18 cellular contexts compared by ENCODE assay signal in genomic region chr10:47334627-47335026, GRCh38. TPM values are rescaled to one million over a fixed set of nuclear protein-coding genes. Genes with fewer than 3 reads are reported as not detected.
DNase-seq lines count a peak whose midpoint lies in the region; ATAC-seq, FAIRE-seq and TF ChIP-seq lines count a peak whose summit lies in the region.
"Had no signal": no experiment of that assay in that cellular context is flagged by ENCODE, and none has a peak within 500 bp of the region (broad histone marks: within the 10 kb centered on the region; RNA-seq: fewer than 3 reads in every experiment).

No MANE protein-coding gene starts in this region.

- TF ChIP-seq CTCF in kidney (IDR thresholded peaks at IDR 0.05; ENCODE audit: borderline replicate concordance, extremely low read depth, insufficient read depth) (no peak), sigmoid colon (IDR thresholded peaks at IDR 0.05) (no peak)

- no peak for FAIRE-seq in kidney (lab: Jason Lieb, UNC)
- FAIRE-seq: GM12891 had no signal

- H3K4me1 Mint-ChIP-seq in stimulated activated effector memory CD8-positive, alpha-beta T cell treated with anti-CD3 and anti-CD28 coated beads, Interleukin-12 subunit alpha, Interleukin-12 subunit beta, amount 100 ng/mL, for 72 hours, result no peaks in the 10 kb centered on the region
- H3K4me1 Mint-ChIP-seq: CD8-positive, alpha-beta memory T cell; IgD-negative memory B cell had no signal

- TF ChIP-seq POLR2A in sigmoid colon (IDR thresholded peaks at IDR 0.05), result no peak

- H3K4me1 ChIP-seq in kidney (ENCODE audit: control insufficient read depth in 1 of 2, insufficient read depth in 1 of 2, low read depth in 1 of 2, low read length in 2 of 2), result peaks cover 0 to 4% of the 10 kb centered on the region in 2 donors
- H3K4me1 ChIP-seq in sigmoid colon, result peaks cover 0 to 6% (median 2%) of the 10 kb centered on the region in 4 donors
- H3K4me1 ChIP-seq: BLaER1 had no signal

- intact Hi-C loops in kidney (cut with DNase I), result no loop called here
- intact Hi-C loops in sigmoid colon (cut with DNase I), result no loop called here

- no peaks in the 10 kb centered on the region for H3K36me3 Mint-ChIP-seq in stimulated activated effector memory CD8-positive, alpha-beta T cell treated with anti-CD3 and anti-CD28 coated beads, Interleukin-12 subunit alpha, Interleukin-12 subunit beta, amount 100 ng/mL, for 72 hours
- H3K36me3 Mint-ChIP-seq: CD8-positive, alpha-beta memory T cell; IgD-negative memory B cell had no signal

- H3K27ac ChIP-seq in kidney (ENCODE audit: low read depth in 2 of 2, low read length in 2 of 2) (no peak overlapping the region), sigmoid colon (no peak overlapping the region)
- H3K27ac ChIP-seq: BLaER1, GM23248 had no signal

- no peak for ATAC-seq in stimulated activated effector memory CD8-positive, alpha-beta T cell treated with anti-CD3 and anti-CD28 coated beads, Interleukin-12 subunit alpha, Interleukin-12 subunit beta, amount 100 ng/mL, for 72 hours
- ATAC-seq in HG02763 (IDR thresholded peaks at IDR 0.05; ENCODE audit: unreplicated experiment), result no peak

- no peak overlapping the region for H3K9ac ChIP-seq in kidney (ENCODE audit: low read length in 2 of 2)
- H3K9ac ChIP-seq: BLaER1, GM23248 had no signal

- H3K36me3 ChIP-seq in kidney (ENCODE audit: control insufficient read depth in 1 of 2, insufficient read depth in 2 of 2, low read length in 2 of 2) (no peaks in the 10 kb centered on the region), sigmoid colon (no peaks in the 10 kb centered on the region)
- H3K36me3 ChIP-seq: BLaER1 had no signal

- H3K9me3 Mint-ChIP-seq in stimulated activated effector memory CD8-positive, alpha-beta T cell treated with anti-CD3 and anti-CD28 coated beads, Interleukin-12 subunit alpha, Interleukin-12 subunit beta, amount 100 ng/mL, for 72 hours, result no peaks in the 10 kb centered on the region
- H3K9me3 Mint-ChIP-seq: CD8-positive, alpha-beta memory T cell; IgD-negative memory B cell had no signal

- no peak overlapping the region for H3K4me3 Mint-ChIP-seq in stimulated activated effector memory CD8-positive, alpha-beta T cell treated with anti-CD3 and anti-CD28 coated beads, Interleukin-12 subunit alpha, Interleukin-12 subunit beta, amount 100 ng/mL, for 72 hours
- H3K4me3 Mint-ChIP-seq: CD8-positive, alpha-beta memory T cell; IgD-negative memory B cell had no signal

- TF ChIP-seq EP300 in sigmoid colon (IDR thresholded peaks at IDR 0.05), result no peak

- H3K4me3 ChIP-seq in kidney (ENCODE audit: low read length in 2 of 2) (no peak overlapping the region), sigmoid colon (no peak overlapping the region)
- H3K4me3 ChIP-seq: BLaER1, GM23248 had no signal

- H3K27me3 ChIP-seq in sigmoid colon, result no peaks in the 10 kb centered on the region
- H3K27me3 ChIP-seq: BLaER1 had no signal

- no peak overlapping the region for H3K27ac Mint-ChIP-seq in stimulated activated effector memory CD8-positive, alpha-beta T cell treated with anti-CD3 and anti-CD28 coated beads, Interleukin-12 subunit alpha, Interleukin-12 subunit beta, amount 100 ng/mL, for 72 hours
- H3K27ac Mint-ChIP-seq: IgD-negative memory B cell had no signal

- WGBS in sigmoid colon, 2 donors, result 85 to 88% methylated on average over 4 of the region's 4 CpGs

- peak; percentile 19 for DNase-seq in activated effector memory CD4-positive, alpha-beta T cell treated with anti-CD3 and anti-CD28 coated beads, Interleukin-2, amount 50 U/mL, for 16 hours
- no peak for DNase-seq in activated effector memory CD4-positive, alpha-beta T cell treated with Interleukin-2 at 50 U/mL for 16 hours
- DNase-seq in kidney, result peak; percentile 15
- DNase-seq in sigmoid colon, result peak; percentile 20
- no peak for DNase-seq in GDM1 (lab: John Stamatoyannopoulos, UW)
- no peak for DNase-seq in stimulated activated effector memory CD8-positive, alpha-beta T cell treated with anti-CD3 and anti-CD28 coated beads, Interleukin-12 subunit alpha, Interleukin-12 subunit beta, amount 100 ng/mL, for 72 hours (ENCODE audit: low spot score in 2 of 2)
- DNase-seq: 8988T; AML-193; CD8-positive, alpha-beta memory T cell; DMS79; GM23248; H7 had no signal

- no peaks in the 10 kb centered on the region for H3K9me3 ChIP-seq in kidney (ENCODE audit: control insufficient read depth in 1 of 2, low read length in 2 of 2)
- H3K9me3 ChIP-seq in sigmoid colon, result no peaks in the 10 kb centered on the region
- H3K9me3 ChIP-seq: BLaER1 had no signal

RNA-seq across cellular contexts. Expression of gene GDF2, which starts 12.4 kb away (rescaled TPM):
- not detected for total RNA-seq in kidney
- polyA plus RNA-seq in kidney (ENCODE audit: insufficient read depth, low read depth, low replicate concordance), result not detected
- total RNA-seq in sigmoid colon, result not detected
- polyA plus RNA-seq in sigmoid colon, result not detected
- total RNA-seq: CD8-positive, alpha-beta memory T cell; G401; GM23248; H7; HT1080 had no signal
- polyA plus RNA-seq: CD8-positive, alpha-beta memory T cell; GM23248; IgD-negative memory B cell had no signal

RNA-seq across cellular contexts. Expression of gene RBP3, which starts 13.5 kb away (rescaled TPM):
- total RNA-seq in kidney (not detected), sigmoid colon (not detected)
- polyA plus RNA-seq in kidney (ENCODE audit: insufficient read depth, low read depth, low replicate concordance) (not detected), sigmoid colon (not detected)
- total RNA-seq: CD8-positive, alpha-beta memory T cell; G401; GM23248; H7; HT1080 had no signal
- polyA plus RNA-seq: CD8-positive, alpha-beta memory T cell; GM23248; IgD-negative memory B cell had no signal

RNA-seq across cellular contexts. Expression of gene GDF10, which starts 34.6 kb away (rescaled TPM):
- 1.1 TPM for total RNA-seq in kidney
- not detected for polyA plus RNA-seq in kidney (ENCODE audit: insufficient read depth, low read depth, low replicate concordance)
- 10 to 100 TPM in 1 of 4 donors, 1 to 10 TPM in 3; 3.8 to 11.9 (median 4.9) TPM for total RNA-seq in sigmoid colon
- polyA plus RNA-seq in sigmoid colon, result under 1 TPM in 1 of 3 donors, not detected in 2; 0.67 TPM
- total RNA-seq: G401, H7, HT1080 had no signal
- polyA plus RNA-seq: IgD-negative memory B cell had no signal

RNA-seq across cellular contexts. Expression of gene ZNF488, which starts 49.5 kb away (rescaled TPM):
- total RNA-seq in kidney (0.09 TPM), sigmoid colon (under 1 TPM in 1 of 4 donors, not detected in 3; 0.16 TPM)
- polyA plus RNA-seq in kidney (ENCODE audit: insufficient read depth, low read depth, low replicate concordance) (4.0 TPM), sigmoid colon (under 1 TPM; 0.60 to 0.82 (median 0.69) TPM)
- total RNA-seq: G401, GM23248 had no signal
- polyA plus RNA-seq: CD8-positive, alpha-beta memory T cell; IgD-negative memory B cell had no signal

Comparison
In these comparisons a context has a peak if more than half of its experiments do, and no peak if none do; other contexts are left out.
1. DNase-seq: peak in activated effector memory CD4-positive, alpha-beta T cell treated with anti-CD3 and anti-CD28 coated beads, Interleukin-2, amount 50 U/mL, for 16 hours (single experiment), kidney (single experiment) and sigmoid colon (single experiment); none in activated effector memory CD4-positive, alpha-beta T cell treated with Interleukin-2 at 50 U/mL for 16 hours (single experiment), GDM1 (single experiment) and stimulated activated effector memory CD8-positive, alpha-beta T cell treated with anti-CD3 and anti-CD28 coated beads, Interleukin-12 subunit alpha, Interleukin-12 subunit beta, amount 100 ng/mL, for 72 hours (0 of 2).